ENCODE assay signal across 14 cellular contexts in the genomic region with DNA sequence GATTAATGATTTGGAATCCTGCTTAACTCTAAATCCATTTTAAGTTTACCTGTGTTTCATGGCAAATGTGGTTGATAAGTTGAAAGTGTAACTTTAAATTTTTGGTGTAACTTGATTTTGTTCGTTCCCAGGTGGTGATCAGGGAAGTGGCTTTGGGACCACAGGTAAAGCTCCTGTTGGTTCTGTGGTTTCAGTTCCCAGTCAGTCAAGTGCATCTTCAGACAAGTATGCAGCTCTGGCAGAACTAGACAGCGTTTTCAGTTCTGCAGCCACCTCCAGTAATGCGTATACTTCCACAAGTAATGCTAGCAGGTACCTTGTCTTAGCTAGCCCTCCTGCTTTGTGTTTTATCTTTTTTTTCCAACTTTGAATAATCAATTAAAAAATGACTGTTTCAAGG.
DNase-seq lines count a peak whose midpoint lies in the region; ATAC-seq and TF ChIP-seq lines count a peak whose summit lies in the region.
"Had no signal": no experiment of that assay in that cellular context is flagged by ENCODE, and none has a peak within 500 bp of the region (broad histone marks: within the 10 kb centered on the region; RNA-seq: fewer than 3 reads in every experiment).

No MANE protein-coding gene starts in this region.

- no peaks in the 10 kb centered on the region for H3K4me1 Mint-ChIP-seq in activated T-helper 1 cell treated with anti-CD3 and anti-CD28 coated beads, Interleukin-12 subunit alpha, Interleukin-12 subunit beta, Interleukin-2, Interleukin-4 antibody, amounts not matched to agents 30 ng/mL and 10 ng/mL and 1 ng/mL, durations not matched to agents 14 hours and 24 hours and 36 hours (ENCODE audit: low read depth)
- peaks cover 0 to 9% of the 10 kb centered on the region in 2 donors for H3K4me1 Mint-ChIP-seq in natural killer cell treated with Interleukin-12 subunit alpha and Interleukin-12 subunit beta and Interleukin-15 and Interleukin-18, amount 100 ng/mL, for 72 hours (ENCODE audit: low read depth in 2 of 2)

- intact Hi-C loops in activated T-helper 1 cell treated with anti-CD3 and anti-CD28 coated beads, Interleukin-12 subunit alpha, Interleukin-12 subunit beta, Interleukin-2, Interleukin-4 antibody, amounts not matched to agents 30 ng/mL and 10 ng/mL and 1 ng/mL, durations not matched to agents 14 hours and 24 hours and 36 hours (cut with micrococcal nuclease) = loop anchor here (5.0 kb wide), 3 partner anchors 52 to 207 kb away; partner anchors contain the start of gene MFF

- no peak overlapping the region for H2AFZ ChIP-seq in MM.1S (ENCODE audit: low read length)

- no peak overlapping the region for H3K4me3 Mint-ChIP-seq in activated T-helper 1 cell treated with anti-CD3 and anti-CD28 coated beads, Interleukin-12 subunit alpha, Interleukin-12 subunit beta, Interleukin-2, Interleukin-4 antibody, amounts not matched to agents 30 ng/mL and 10 ng/mL and 1 ng/mL, durations not matched to agents 14 hours and 24 hours and 36 hours
- no peak overlapping the region for H3K4me3 Mint-ChIP-seq in natural killer cell treated with Interleukin-12 subunit alpha and Interleukin-12 subunit beta and Interleukin-15 and Interleukin-18, amount 100 ng/mL, for 72 hours
- H3K4me3 Mint-ChIP-seq: CD8-positive, alpha-beta T cell had no signal

- no peaks in the 10 kb centered on the region for H3K9me2 ChIP-seq in MM.1S (replicated peaks; ENCODE audit: insufficient read depth, low read length)

- H3K36me3 Mint-ChIP-seq in activated T-helper 1 cell treated with anti-CD3 and anti-CD28 coated beads, Interleukin-12 subunit alpha, Interleukin-12 subunit beta, Interleukin-2, Interleukin-4 antibody, amounts not matched to agents 30 ng/mL and 10 ng/mL and 1 ng/mL, durations not matched to agents 14 hours and 24 hours and 36 hours (ENCODE audit: low read depth) = peaks cover 40% of the 10 kb centered on the region
- H3K36me3 Mint-ChIP-seq in natural killer cell treated with Interleukin-12 subunit alpha and Interleukin-12 subunit beta and Interleukin-15 and Interleukin-18, amount 100 ng/mL, for 72 hours = peaks cover 25% of the 10 kb centered on the region

- peaks cover 12% of the 10 kb centered on the region for H3F3A ChIP-seq in MM.1S (ENCODE audit: insufficient read depth, low read length)

- no peak overlapping the region for H3K27ac Mint-ChIP-seq in activated T-helper 1 cell treated with anti-CD3 and anti-CD28 coated beads, Interleukin-12 subunit alpha, Interleukin-12 subunit beta, Interleukin-2, Interleukin-4 antibody, amounts not matched to agents 30 ng/mL and 10 ng/mL and 1 ng/mL, durations not matched to agents 14 hours and 24 hours and 36 hours
- H3K27ac Mint-ChIP-seq in natural killer cell treated with Interleukin-12 subunit alpha and Interleukin-12 subunit beta and Interleukin-15 and Interleukin-18, amount 100 ng/mL, for 72 hours = no peak overlapping the region
- H3K27ac Mint-ChIP-seq: CD8-positive, alpha-beta T cell had no signal

- H3K4me2 ChIP-seq in MM.1S (ENCODE audit: low read depth, low read length) = peak overlapping the region; percentile 23; the same call in 1 of the 2 replicates

- H4K20me1 ChIP-seq in MM.1S (ENCODE audit: insufficient read depth, low read length) = no peaks in the 10 kb centered on the region

- H3K9me3 Mint-ChIP-seq in activated T-helper 1 cell treated with anti-CD3 and anti-CD28 coated beads, Interleukin-12 subunit alpha, Interleukin-12 subunit beta, Interleukin-2, Interleukin-4 antibody, amounts not matched to agents 30 ng/mL and 10 ng/mL and 1 ng/mL, durations not matched to agents 14 hours and 24 hours and 36 hours = no peaks in the 10 kb centered on the region
- H3K9me3 Mint-ChIP-seq in natural killer cell treated with Interleukin-12 subunit alpha and Interleukin-12 subunit beta and Interleukin-15 and Interleukin-18, amount 100 ng/mL, for 72 hours = no peaks in the 10 kb centered on the region
- H3K9me3 Mint-ChIP-seq: CD8-positive, alpha-beta T cell had no signal

- H3K79me2 ChIP-seq in MM.1S (ENCODE audit: low read length) = 0 out of 2 replicates have a peak, but pooled peaks cover 14% of the 10 kb centered on the region

- no peak overlapping the region for H3K4me3 ChIP-seq in MM.1S (ENCODE audit: low read length)
- H3K4me3 ChIP-seq: right lobe of liver, tibial artery had no signal

- no peaks in the 10 kb centered on the region for H3K27me3 Mint-ChIP-seq in activated T-helper 1 cell treated with anti-CD3 and anti-CD28 coated beads, Interleukin-12 subunit alpha, Interleukin-12 subunit beta, Interleukin-2, Interleukin-4 antibody, amounts not matched to agents 30 ng/mL and 10 ng/mL and 1 ng/mL, durations not matched to agents 14 hours and 24 hours and 36 hours (ENCODE audit: insufficient read depth)
- no peaks in the 10 kb centered on the region for H3K27me3 Mint-ChIP-seq in natural killer cell treated with Interleukin-12 subunit alpha and Interleukin-12 subunit beta and Interleukin-15 and Interleukin-18, amount 100 ng/mL, for 72 hours

- no peak for TF ChIP-seq CTCF in MM.1S (IDR thresholded peaks at IDR 0.05; ENCODE audit: low read length)

- ATAC-seq in GM18861 (IDR thresholded peaks at IDR 0.05; ENCODE audit: unreplicated experiment) (peak; percentile 68), GM21381 (IDR thresholded peaks at IDR 0.05; ENCODE audit: unreplicated experiment) (peak; percentile 88), HG03025 (IDR thresholded peaks at IDR 0.05; ENCODE audit: low FRiP score, unreplicated experiment) (peak; percentile 95)
- no peak for ATAC-seq in natural killer cell treated with Interleukin-12 subunit alpha and Interleukin-12 subunit beta and Interleukin-15 and Interleukin-18, amount 100 ng/mL, for 72 hours
- ATAC-seq: CD8-positive, alpha-beta T cell; right lobe of liver had no signal

- peak; percentile 83 for DNase-seq in MM.1S
- no peak for DNase-seq in NCI-H226
- DNase-seq in activated T-helper 1 cell treated with anti-CD3 and anti-CD28 coated beads, Interleukin-12 subunit alpha, Interleukin-12 subunit beta, Interleukin-2, Interleukin-4 antibody, amounts not matched to agents 30 ng/mL and 10 ng/mL and 1 ng/mL, durations not matched to agents 14 hours and 24 hours and 36 hours (ENCODE audit: low spot score) = no peak
- no peak for DNase-seq in dermis blood vessel endothelial cell
- DNase-seq in natural killer cell treated with Interleukin-12 subunit alpha and Interleukin-12 subunit beta and Interleukin-15 and Interleukin-18, amount 100 ng/mL, for 72 hours (ENCODE audit: low spot score) = no peak
- DNase-seq: activated CD4-positive, CD25-positive, alpha-beta regulatory T cell; CD8-positive, alpha-beta T cell; cerebellar nuclear complex; NCI-H526 treated with DMSO at 0.1 percent for 48 hours; right lobe of liver; tibial artery had no signal

- no peaks in the 10 kb centered on the region for H3K9me3 ChIP-seq in MM.1S (replicated peaks; ENCODE audit: insufficient read depth, low read length)
- H3K9me3 ChIP-seq: right lobe of liver, tibial artery had no signal

- no peak overlapping the region for H3K9ac ChIP-seq in MM.1S (ENCODE audit: low read length)

- H3K4me1 ChIP-seq in MM.1S (ENCODE audit: low read length) = peaks cover 28% of the 10 kb centered on the region
- H3K4me1 ChIP-seq: right lobe of liver, tibial artery had no signal

- peak overlapping the region; percentile 17; the same call in 1 of the 2 replicates for H3K27ac ChIP-seq in MM.1S (ENCODE audit: low read length)
- H3K27ac ChIP-seq: right lobe of liver, tibial artery had no signal

- H3K36me3 ChIP-seq in MM.1S (replicated peaks; ENCODE audit: insufficient read depth, low read length) = no peaks in the 10 kb centered on the region; the same call in 1 of the 2 replicates

- H3K27me3 ChIP-seq in MM.1S (replicated peaks; ENCODE audit: insufficient read depth, low read length) = no peaks in the 10 kb centered on the region
- H3K27me3 ChIP-seq: right lobe of liver, tibial artery had no signal

Comparison
In these comparisons a context has a peak if more than half of its experiments do, and no peak if none do; other contexts are left out.
1. ATAC-seq: peak in GM18861 (single experiment), GM21381 (single experiment) and HG03025 (single experiment); none in natural killer cell treated with Interleukin-12 subunit alpha and Interleukin-12 subunit beta and Interleukin-15 and Interleukin-18, amount 100 ng/mL, for 72 hours (0 of 2).